In genomic region chr16:3482659-3483241, GRCh38 we compare ENCODE assay signal across 13 cellular contexts. TPM values are rescaled to one million over a fixed set of nuclear protein-coding genes. Genes with fewer than 3 reads are reported as not detected.
"Had no signal": no experiment of that assay in that cellular context is flagged by ENCODE, and none has a peak within 500 bp of the region (broad histone marks: within the 10 kb centered on the region; RNA-seq: fewer than 3 reads in every experiment).

No MANE protein-coding gene starts in this region.

- DNase-seq: activated CD4-positive, alpha-beta T cell treated with anti-CD3 and anti-CD28 coated beads, Interleukin-2, amount 50 U/mL, for 4 hours; activated T-cell treated with anti-CD3 and anti-CD28 coated beads, Interleukin-2, amount 50 U/mL, for 72 hours; amniotic stem cell; foreskin keratinocyte; heart right ventricle; left lung; stimulated activated CD4-positive, alpha-beta T cell treated with anti-CD3 and anti-CD28 coated beads, Interleukin-15, amount 100 ng/mL, for 24 hours; stimulated activated CD4-positive, alpha-beta T cell treated with anti-CD3 and anti-CD28 coated beads, Interleukin-4, amount 100 ng/mL, for 24 hours; T-cell; thyroid gland; uterus had no signal

- ATAC-seq: activated T-cell treated with anti-CD3 and anti-CD28 coated beads, Interleukin-2, amount 50 U/mL, for 72 hours; foreskin keratinocyte; heart right ventricle; left lung; T-cell had no signal

- H3K9me3 ChIP-seq: heart right ventricle, left lung, thyroid gland, uterus had no signal

- H3K27me3 ChIP-seq: foreskin keratinocyte, heart right ventricle, left lung, thyroid gland, uterus had no signal

- H3K27ac ChIP-seq: foreskin keratinocyte, left lung, thyroid gland, uterus had no signal

- H3K4me1 Mint-ChIP-seq: memory B cell, nephron had no signal

- H3K27me3 Mint-ChIP-seq: memory B cell, T-cell had no signal

- H3K27ac Mint-ChIP-seq: memory B cell, T-cell had no signal

- H3K4me1 ChIP-seq: foreskin keratinocyte, left lung, thyroid gland, uterus had no signal

- H3K36me3 ChIP-seq: uterus had no signal

- H3K9me3 Mint-ChIP-seq: activated T-cell treated with anti-CD3 and anti-CD28 coated beads, Interleukin-2, amount 50 U/mL, for 72 hours; memory B cell; nephron; T-cell had no signal

- H3K4me3 Mint-ChIP-seq: activated T-cell treated with anti-CD3 and anti-CD28 coated beads, Interleukin-2, amount 50 U/mL, for 72 hours; memory B cell; nephron; T-cell had no signal

- H3K4me3 ChIP-seq: heart right ventricle, left lung, thyroid gland, uterus had no signal

RNA-seq across cellular contexts. Expression of gene C16orf90, which starts 12.5 kb away (rescaled TPM):
- polyA plus RNA-seq: foreskin keratinocyte, heart right ventricle had no signal
